8 cellular contexts compared by ENCODE assay signal in genomic region chr15:78437762-78438594, GRCh38. TPM values are rescaled to one million over a fixed set of nuclear protein-coding genes. Genes with fewer than 3 reads are reported as not detected.
DNase-seq lines count a peak whose midpoint lies in the region; TF ChIP-seq lines count a peak whose summit lies in the region.

IREB2 (plus strand) TSS chr15:78438216; CDS start chr15:78438338, 122 bp downstream.

- H3K4me3 Mint-ChIP-seq in nephron, result peak within 1 kb of the TSS; percentile 91 to 96 (median 93)
- H3K4me3 Mint-ChIP-seq in stimulated activated naive CD8-positive, alpha-beta T cell treated with anti-CD3 and anti-CD28 coated beads, Interleukin-15, Interleukin-2, amounts not matched to agents 100 ng/mL and 50 ng/mL, for 24 hours, result peak within 1 kb of the TSS; percentile 94

- H3K27ac Mint-ChIP-seq in nephron, result peak within 1 kb of the TSS; percentile 95 to 99 (median 99)
- peak within 1 kb of the TSS; percentile 99 for H3K27ac Mint-ChIP-seq in stimulated activated naive CD8-positive, alpha-beta T cell treated with anti-CD3 and anti-CD28 coated beads, Interleukin-15, Interleukin-2, amounts not matched to agents 100 ng/mL and 50 ng/mL, for 24 hours

- H3K4me3 ChIP-seq in HAP-1 (peak within 1 kb of the TSS; percentile 98), MM.1S (ENCODE audit: low read length) (peak within 1 kb of the TSS; percentile 95), fibroblast of the aortic adventitia (ENCODE audit: low read depth, low read length) (peak within 1 kb of the TSS; percentile 93)

- no peaks in the 10 kb centered on the region for H3F3A ChIP-seq in MM.1S (ENCODE audit: insufficient read depth, low read length)

- H3K36me3 Mint-ChIP-seq in nephron (ENCODE audit: low read depth), result peaks cover 16% of the 10 kb centered on the region
- peaks cover 35% of the 10 kb centered on the region for H3K36me3 Mint-ChIP-seq in stimulated activated naive CD8-positive, alpha-beta T cell treated with anti-CD3 and anti-CD28 coated beads, Interleukin-15, Interleukin-2, amounts not matched to agents 100 ng/mL and 50 ng/mL, for 24 hours (ENCODE audit: low read depth)

- H3K27me3 ChIP-seq in HAP-1 (ENCODE audit: low read depth), result peaks cover 5% of the 10 kb centered on the region; the same call in 1 of the 2 replicates
- no peaks in the 10 kb centered on the region for H3K27me3 ChIP-seq in MM.1S (replicated peaks; ENCODE audit: insufficient read depth, low read length)

- peaks cover 24% of the 10 kb centered on the region for H3K4me1 ChIP-seq in HAP-1
- 0 out of 2 replicates have a peak, but pooled peaks cover 6% of the 10 kb centered on the region for H3K4me1 ChIP-seq in MM.1S (ENCODE audit: low read length)

- peak within 1 kb of the TSS; percentile 92 for H3K4me2 ChIP-seq in MM.1S (ENCODE audit: low read depth, low read length)

- DNase-seq in ELR (ENCODE audit: low read depth) (peak; percentile 97), HAP-1 (ENCODE audit: low spot score in 2 of 2) (peak; percentile 100), MM.1S (peak; percentile 98), SIG-M5 (lab: John Stamatoyannopoulos, UW) (peak; percentile 73), activated gamma-delta T cell (lab: John Stamatoyannopoulos, UW) (peak; percentile 94), fibroblast of the aortic adventitia (ENCODE audit: low read depth) (peak; percentile 99)

- no peaks in the 10 kb centered on the region for H3K9me3 Mint-ChIP-seq in nephron
- no peaks in the 10 kb centered on the region for H3K9me3 Mint-ChIP-seq in stimulated activated naive CD8-positive, alpha-beta T cell treated with anti-CD3 and anti-CD28 coated beads, Interleukin-15, Interleukin-2, amounts not matched to agents 100 ng/mL and 50 ng/mL, for 24 hours

- H3K36me3 ChIP-seq in HAP-1 (replicated peaks) (peaks cover 39% of the 10 kb centered on the region), MM.1S (replicated peaks; ENCODE audit: insufficient read depth, low read length) (peaks cover 10% of the 10 kb centered on the region; the same call in 1 of the 2 replicates)

- peak within 1 kb of the TSS; percentile 99 for H3K9ac ChIP-seq in MM.1S (ENCODE audit: low read length)

- H3K4me1 Mint-ChIP-seq in nephron, result peaks cover 26% of the 10 kb centered on the region
- H3K4me1 Mint-ChIP-seq in stimulated activated naive CD8-positive, alpha-beta T cell treated with anti-CD3 and anti-CD28 coated beads, Interleukin-15, Interleukin-2, amounts not matched to agents 100 ng/mL and 50 ng/mL, for 24 hours (ENCODE audit: low read depth), result peaks cover 44% of the 10 kb centered on the region

- peak within 1 kb of the TSS; percentile 92 for H2AFZ ChIP-seq in MM.1S (ENCODE audit: low read length)

- H3K9me3 ChIP-seq in HAP-1 (no peaks in the 10 kb centered on the region), MM.1S (replicated peaks; ENCODE audit: insufficient read depth, low read length) (no peaks in the 10 kb centered on the region)

- H3K79me2 ChIP-seq in MM.1S (ENCODE audit: low read length), result peaks cover 48% of the 10 kb centered on the region

- H4K20me1 ChIP-seq in MM.1S (ENCODE audit: insufficient read depth, low read length), result peaks cover 9% of the 10 kb centered on the region; the same call in 1 of the 2 replicates

- no peak for TF ChIP-seq CTCF in MM.1S (IDR thresholded peaks at IDR 0.05; ENCODE audit: low read length)
- no peak for TF ChIP-seq CTCF in fibroblast of the aortic adventitia (IDR thresholded peaks at IDR 0.05; ENCODE audit: insufficient read depth, low read length)
- TF ChIP-seq CTCF in nephron (IDR thresholded peaks at IDR 0.05; ENCODE audit: unreplicated experiment in 3 of 3), result no peak

- peak within 1 kb of the TSS; percentile 62; the same call in 1 of the 2 replicates for H3K27ac ChIP-seq in MM.1S (ENCODE audit: low read length)

- H3K27me3 Mint-ChIP-seq in nephron (ENCODE audit: low read depth), result peaks cover 7% of the 10 kb centered on the region
- H3K27me3 Mint-ChIP-seq in stimulated activated naive CD8-positive, alpha-beta T cell treated with anti-CD3 and anti-CD28 coated beads, Interleukin-15, Interleukin-2, amounts not matched to agents 100 ng/mL and 50 ng/mL, for 24 hours, result no peaks in the 10 kb centered on the region

- H3K9me2 ChIP-seq in MM.1S (replicated peaks; ENCODE audit: insufficient read depth, low read length), result no peaks in the 10 kb centered on the region

- in situ Hi-C loops in HAP-1 (cut with MboI; ENCODE audit: low sequenced_read_pairs), result no loop called here

RNA-seq across cellular contexts. Expression of gene IREB2, which starts in this region (rescaled TPM):
- 25.1 and 28.1 TPM in 2 replicates for total RNA-seq in fibroblast of the aortic adventitia (ENCODE audit: low replicate concordance)

Comparison
In these comparisons a context has a peak if more than half of its experiments do, and no peak if none do; other contexts are left out.
1. Peak in every context shown above with its lines: DNase-seq, H3K4me3 ChIP-seq and H3K27ac ChIP-seq.